In the genomic region with DNA sequence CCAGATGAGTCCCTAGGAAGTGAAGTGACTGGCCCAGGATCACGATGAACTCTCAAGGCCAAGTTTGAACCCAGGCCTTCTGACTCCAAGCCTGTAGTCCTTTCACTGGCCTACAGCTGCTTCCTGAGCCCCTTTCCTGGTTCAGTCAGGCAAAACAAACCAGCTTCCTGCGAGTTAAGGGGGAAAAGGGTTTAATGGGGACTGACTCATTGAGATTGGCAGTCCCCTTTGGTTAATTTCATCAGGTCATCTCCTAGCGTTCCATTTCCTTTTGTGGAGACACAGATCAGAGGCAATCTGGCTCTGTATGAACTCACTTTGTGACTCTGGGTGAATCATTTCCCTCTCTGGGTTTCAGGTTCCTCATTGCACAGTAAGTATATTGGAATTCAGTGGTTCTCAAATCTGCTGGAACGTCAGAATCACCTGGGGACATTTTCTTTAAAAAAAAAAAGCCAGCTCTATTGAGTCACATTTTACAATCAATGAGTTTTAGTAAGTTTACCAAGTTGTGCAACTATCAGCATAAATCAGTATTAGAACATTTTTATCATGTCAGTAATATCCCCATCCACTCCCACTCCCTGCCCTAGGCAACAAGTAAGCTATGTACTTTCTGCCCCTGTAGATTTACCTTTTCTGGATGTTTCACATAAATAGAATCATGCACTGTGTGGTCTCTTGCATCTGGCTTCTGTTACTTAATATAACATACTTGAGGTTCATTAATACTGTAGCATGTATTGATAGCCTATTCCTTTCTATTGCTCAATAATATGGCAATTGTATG, we compare ENCODE assay signal across 1 cellular context.
TF ChIP-seq lines count a peak whose summit lies in the region.

No MANE protein-coding gene starts in this region.

TF ChIP-seq in HEK293, 187 proteins besides CTCF, POLR2A, EP300 and RAD21 (continued from another document):
- TF ChIP-seq, protein P1, sequence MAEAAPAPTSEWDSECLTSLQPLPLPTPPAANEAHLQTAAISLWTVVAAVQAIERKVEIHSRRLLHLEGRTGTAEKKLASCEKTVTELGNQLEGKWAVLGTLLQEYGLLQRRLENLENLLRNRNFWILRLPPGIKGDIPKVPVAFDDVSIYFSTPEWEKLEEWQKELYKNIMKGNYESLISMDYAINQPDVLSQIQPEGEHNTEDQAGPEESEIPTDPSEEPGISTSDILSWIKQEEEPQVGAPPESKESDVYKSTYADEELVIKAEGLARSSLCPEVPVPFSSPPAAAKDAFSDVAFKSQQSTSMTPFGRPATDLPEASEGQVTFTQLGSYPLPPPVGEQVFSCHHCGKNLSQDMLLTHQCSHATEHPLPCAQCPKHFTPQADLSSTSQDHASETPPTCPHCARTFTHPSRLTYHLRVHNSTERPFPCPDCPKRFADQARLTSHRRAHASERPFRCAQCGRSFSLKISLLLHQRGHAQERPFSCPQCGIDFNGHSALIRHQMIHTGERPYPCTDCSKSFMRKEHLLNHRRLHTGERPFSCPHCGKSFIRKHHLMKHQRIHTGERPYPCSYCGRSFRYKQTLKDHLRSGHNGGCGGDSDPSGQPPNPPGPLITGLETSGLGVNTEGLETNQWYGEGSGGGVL (tag by site-specific recombination; IDR thresholded peaks at IDR 0.05), result peak; percentile 57; the same call in 1 of the 2 replicates
- TF ChIP-seq, protein P2, sequence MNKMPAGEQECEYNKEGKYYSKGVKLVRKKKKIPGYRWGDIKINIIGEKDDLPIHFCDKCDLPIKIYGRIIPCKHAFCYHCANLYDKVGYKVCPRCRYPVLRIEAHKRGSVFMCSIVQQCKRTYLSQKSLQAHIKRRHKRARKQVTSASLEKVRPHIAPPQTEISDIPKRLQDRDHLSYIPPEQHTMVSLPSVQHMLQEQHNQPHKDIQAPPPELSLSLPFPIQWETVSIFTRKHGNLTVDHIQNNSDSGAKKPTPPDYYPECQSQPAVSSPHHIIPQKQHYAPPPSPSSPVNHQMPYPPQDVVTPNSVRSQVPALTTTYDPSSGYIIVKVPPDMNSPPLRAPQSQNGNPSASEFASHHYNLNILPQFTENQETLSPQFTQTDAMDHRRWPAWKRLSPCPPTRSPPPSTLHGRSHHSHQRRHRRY (tag by site-specific recombination; IDR thresholded peaks at IDR 0.05), result no peak
- TF ChIP-seq ZNF423 (tag by site-specific recombination; IDR thresholded peaks at IDR 0.05) (no peak), SALL2 (tag by site-specific recombination; IDR thresholded peaks at IDR 0.05; ENCODE audit: borderline replicate concordance) (no peak), ZSCAN16 (tag by site-specific recombination; IDR thresholded peaks at IDR 0.05) (no peak), IKZF3 (tag by site-specific recombination; IDR thresholded peaks at IDR 0.05) (no peak), ZNF510 (tag by site-specific recombination; IDR thresholded peaks at IDR 0.05; ENCODE audit: insufficient replicate concordance) (no peak), ZNF623 (tag by site-specific recombination; IDR thresholded peaks at IDR 0.05) (0 out of 2 replicates have a peak, but pooled peaks have one; percentile 4), RBAK (tag by site-specific recombination; IDR thresholded peaks at IDR 0.05) (peak; percentile 54; the same call in 1 of the 2 replicates), ZNF830 (tag by site-specific recombination; IDR thresholded peaks at IDR 0.05; ENCODE audit: low read depth) (no peak), ZNF501 (tag by site-specific recombination; IDR thresholded peaks at IDR 0.05) (0 out of 2 replicates have a peak, but pooled peaks have one; percentile 3), ZNF335 (tag by site-specific recombination; conservative IDR thresholded peaks at IDR 0.05) (peak; percentile 80), ZNF473 (tag by site-specific recombination; IDR thresholded peaks at IDR 0.05) (no peak)
- TF ChIP-seq, protein P3, sequence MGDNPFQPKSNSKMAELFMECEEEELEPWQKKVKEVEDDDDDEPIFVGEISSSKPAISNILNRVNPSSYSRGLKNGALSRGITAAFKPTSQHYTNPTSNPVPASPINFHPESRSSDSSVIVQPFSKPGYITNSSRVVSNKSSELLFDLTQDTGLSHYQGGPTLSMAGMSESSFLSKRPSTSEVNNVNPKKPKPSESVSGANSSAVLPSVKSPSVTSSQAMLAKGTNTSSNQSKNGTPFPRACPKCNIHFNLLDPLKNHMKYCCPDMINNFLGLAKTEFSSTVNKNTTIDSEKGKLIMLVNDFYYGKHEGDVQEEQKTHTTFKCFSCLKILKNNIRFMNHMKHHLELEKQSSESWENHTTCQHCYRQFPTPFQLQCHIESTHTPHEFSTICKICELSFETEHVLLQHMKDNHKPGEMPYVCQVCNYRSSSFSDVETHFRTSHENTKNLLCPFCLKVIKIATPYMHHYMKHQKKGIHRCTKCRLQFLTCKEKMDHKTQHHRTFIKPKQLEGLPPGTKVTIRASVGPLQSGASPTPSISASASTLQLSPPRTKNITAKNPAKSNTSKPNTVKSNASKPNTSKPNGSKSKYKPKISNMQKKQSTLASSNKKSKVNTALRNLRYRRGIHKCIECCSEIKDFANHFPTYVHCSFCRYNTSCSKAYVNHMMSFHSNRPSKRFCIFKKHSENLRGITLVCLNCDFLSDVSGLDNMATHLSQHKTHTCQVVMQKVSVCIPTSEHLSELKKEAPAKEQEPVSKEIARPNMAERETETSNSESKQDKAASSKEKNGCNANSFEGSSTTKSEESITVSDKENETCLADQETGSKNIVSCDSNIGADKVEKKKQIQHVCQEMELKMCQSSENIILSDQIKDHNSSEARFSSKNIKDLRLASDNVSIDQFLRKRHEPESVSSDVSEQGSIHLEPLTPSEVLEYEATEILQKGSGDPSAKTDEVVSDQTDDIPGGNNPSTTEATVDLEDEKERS (tag by site-specific recombination; IDR thresholded peaks at IDR 0.05), result no peak; the same call in 1 of the 2 replicates
- TF ChIP-seq, protein P4, sequence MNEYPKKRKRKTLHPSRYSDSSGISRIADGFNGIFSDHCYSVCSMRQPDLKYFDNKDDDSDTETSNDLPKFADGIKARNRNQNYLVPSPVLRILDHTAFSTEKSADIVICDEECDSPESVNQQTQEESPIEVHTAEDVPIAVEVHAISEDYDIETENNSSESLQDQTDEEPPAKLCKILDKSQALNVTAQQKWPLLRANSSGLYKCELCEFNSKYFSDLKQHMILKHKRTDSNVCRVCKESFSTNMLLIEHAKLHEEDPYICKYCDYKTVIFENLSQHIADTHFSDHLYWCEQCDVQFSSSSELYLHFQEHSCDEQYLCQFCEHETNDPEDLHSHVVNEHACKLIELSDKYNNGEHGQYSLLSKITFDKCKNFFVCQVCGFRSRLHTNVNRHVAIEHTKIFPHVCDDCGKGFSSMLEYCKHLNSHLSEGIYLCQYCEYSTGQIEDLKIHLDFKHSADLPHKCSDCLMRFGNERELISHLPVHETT (tag by site-specific recombination; IDR thresholded peaks at IDR 0.05), result peak; percentile 42
- TF ChIP-seq, protein P5, sequence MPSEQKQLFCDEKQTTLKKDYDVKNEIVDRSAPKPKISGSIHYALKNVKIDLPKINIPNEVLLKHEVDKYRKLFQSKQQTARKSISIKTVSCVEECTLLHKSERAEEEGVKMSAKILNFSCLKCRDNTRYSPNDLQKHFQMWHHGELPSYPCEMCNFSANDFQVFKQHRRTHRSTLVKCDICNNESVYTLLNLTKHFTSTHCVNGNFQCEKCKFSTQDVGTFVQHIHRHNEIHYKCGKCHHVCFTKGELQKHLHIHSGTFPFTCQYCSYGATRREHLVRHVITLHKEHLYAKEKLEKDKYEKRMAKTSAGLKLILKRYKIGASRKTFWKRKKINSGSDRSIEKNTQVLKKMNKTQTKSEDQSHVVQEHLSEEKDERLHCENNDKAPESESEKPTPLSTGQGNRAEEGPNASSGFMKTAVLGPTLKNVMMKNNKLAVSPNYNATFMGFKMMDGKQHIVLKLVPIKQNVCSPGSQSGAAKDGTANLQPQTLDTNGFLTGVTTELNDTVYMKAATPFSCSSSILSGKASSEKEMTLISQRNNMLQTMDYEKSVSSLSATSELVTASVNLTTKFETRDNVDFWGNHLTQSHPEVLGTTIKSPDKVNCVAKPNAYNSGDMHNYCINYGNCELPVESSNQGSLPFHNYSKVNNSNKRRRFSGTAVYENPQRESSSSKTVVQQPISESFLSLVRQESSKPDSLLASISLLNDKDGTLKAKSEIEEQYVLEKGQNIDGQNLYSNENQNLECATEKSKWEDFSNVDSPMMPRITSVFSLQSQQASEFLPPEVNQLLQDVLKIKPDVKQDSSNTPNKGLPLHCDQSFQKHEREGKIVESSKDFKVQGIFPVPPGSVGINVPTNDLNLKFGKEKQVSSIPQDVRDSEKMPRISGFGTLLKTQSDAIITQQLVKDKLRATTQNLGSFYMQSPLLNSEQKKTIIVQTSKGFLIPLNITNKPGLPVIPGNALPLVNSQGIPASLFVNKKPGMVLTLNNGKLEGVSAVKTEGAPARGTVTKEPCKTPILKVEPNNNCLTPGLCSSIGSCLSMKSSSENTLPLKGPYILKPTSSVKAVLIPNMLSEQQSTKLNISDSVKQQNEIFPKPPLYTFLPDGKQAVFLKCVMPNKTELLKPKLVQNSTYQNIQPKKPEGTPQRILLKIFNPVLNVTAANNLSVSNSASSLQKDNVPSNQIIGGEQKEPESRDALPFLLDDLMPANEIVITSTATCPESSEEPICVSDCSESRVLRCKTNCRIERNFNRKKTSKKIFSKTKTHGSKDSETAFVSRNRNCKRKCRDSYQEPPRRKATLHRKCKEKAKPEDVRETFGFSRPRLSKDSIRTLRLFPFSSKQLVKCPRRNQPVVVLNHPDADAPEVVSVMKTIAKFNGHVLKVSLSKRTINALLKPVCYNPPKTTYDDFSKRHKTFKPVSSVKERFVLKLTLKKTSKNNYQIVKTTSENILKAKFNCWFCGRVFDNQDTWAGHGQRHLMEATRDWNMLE (tag by site-specific recombination; conservative IDR thresholded peaks at IDR 0.05; ENCODE audit: low read depth), result peak; percentile 58; the same call in 1 of the 2 replicates
- TF ChIP-seq, protein P6, sequence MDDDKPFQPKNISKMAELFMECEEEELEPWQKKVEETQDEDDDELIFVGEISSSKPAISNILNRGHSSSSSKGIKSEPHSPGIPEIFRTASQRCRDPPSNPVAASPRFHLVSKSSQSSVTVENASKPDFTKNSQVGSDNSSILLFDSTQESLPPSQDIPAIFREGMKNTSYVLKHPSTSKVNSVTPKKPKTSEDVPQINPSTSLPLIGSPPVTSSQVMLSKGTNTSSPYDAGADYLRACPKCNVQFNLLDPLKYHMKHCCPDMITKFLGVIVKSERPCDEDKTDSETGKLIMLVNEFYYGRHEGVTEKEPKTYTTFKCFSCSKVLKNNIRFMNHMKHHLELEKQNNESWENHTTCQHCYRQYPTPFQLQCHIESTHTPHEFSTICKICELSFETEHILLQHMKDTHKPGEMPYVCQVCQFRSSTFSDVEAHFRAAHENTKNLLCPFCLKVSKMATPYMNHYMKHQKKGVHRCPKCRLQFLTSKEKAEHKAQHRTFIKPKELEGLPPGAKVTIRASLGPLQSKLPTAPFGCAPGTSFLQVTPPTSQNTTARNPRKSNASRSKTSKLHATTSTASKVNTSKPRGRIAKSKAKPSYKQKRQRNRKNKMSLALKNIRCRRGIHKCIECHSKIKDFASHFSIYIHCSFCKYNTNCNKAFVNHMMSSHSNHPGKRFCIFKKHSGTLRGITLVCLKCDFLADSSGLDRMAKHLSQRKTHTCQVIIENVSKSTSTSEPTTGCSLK (tag by site-specific recombination; IDR thresholded peaks at IDR 0.05), result no peak
- TF ChIP-seq, protein P7, sequence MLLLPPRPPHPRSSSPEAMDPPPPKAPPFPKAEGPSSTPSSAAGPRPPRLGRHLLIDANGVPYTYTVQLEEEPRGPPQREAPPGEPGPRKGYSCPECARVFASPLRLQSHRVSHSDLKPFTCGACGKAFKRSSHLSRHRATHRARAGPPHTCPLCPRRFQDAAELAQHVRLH (tag by site-specific recombination; IDR thresholded peaks at IDR 0.05), result no peak; the same call in 1 of the 2 replicates
- TF ChIP-seq, protein P8, sequence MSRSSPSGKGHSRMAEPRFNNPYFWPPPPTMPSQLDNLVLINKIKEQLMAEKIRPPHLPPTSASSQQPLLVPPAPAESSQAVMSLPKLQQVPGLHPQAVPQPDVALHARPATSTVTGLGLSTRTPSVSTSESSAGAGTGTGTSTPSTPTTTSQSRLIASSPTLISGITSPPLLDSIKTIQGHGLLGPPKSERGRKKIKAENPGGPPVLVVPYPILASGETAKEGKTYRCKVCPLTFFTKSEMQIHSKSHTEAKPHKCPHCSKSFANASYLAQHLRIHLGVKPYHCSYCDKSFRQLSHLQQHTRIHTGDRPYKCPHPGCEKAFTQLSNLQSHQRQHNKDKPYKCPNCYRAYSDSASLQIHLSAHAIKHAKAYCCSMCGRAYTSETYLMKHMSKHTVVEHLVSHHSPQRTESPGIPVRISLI (tag by site-specific recombination; IDR thresholded peaks at IDR 0.05), result peak; percentile 75
- TF ChIP-seq, protein P9, sequence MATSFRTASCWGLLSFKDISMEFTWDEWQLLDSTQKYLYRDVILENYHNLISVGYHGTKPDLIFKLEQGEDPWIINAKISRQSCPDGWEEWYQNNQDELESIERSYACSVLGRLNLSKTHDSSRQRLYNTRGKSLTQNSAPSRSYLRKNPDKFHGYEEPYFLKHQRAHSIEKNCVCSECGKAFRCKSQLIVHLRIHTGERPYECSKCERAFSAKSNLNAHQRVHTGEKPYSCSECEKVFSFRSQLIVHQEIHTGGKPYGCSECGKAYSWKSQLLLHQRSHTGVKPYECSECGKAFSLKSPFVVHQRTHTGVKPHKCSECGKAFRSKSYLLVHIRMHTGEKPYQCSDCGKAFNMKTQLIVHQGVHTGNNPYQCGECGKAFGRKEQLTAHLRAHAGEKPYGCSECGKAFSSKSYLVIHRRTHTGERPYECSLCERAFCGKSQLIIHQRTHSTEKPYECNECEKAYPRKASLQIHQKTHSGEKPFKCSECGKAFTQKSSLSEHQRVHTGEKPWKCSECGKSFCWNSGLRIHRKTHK (tag by site-specific recombination; IDR thresholded peaks at IDR 0.05), result no peak
